Comparison of ENCODE assay signal across 12 cellular contexts in genomic region chr5:76325876-76326491, GRCh38.
DNase-seq lines count a peak whose midpoint lies in the region; ATAC-seq and TF ChIP-seq lines count a peak whose summit lies in the region.
"Had no signal": no experiment of that assay in that cellular context is flagged by ENCODE, and none has a peak within 500 bp of the region (broad histone marks: within the 10 kb centered on the region; RNA-seq: fewer than 3 reads in every experiment).

No MANE protein-coding gene starts in this region.

- no peaks in the 10 kb centered on the region for H3K9me3 ChIP-seq in right lobe of liver
- peaks cover 0 to 3% of the 10 kb centered on the region in 2 donors for H3K9me3 ChIP-seq in transverse colon

- in situ Hi-C loops in transverse colon (cut with MboI; ENCODE audit: low pct_ligation_motif_present in 1 of 4, low pct_unique_long_range_greater_than_20kb in 1 of 4, low sequenced_read_pairs in 3 of 4): no loop called here

- H3K4me1 ChIP-seq in right lobe of liver (no peaks in the 10 kb centered on the region), transverse colon (peaks cover 7 to 19% (median 16%) of the 10 kb centered on the region in 4 donors)

- no peaks in the 10 kb centered on the region for H3K36me3 Mint-ChIP-seq in activated naive CD4-positive, alpha-beta T cell treated with anti-CD3 and anti-CD28 coated beads for 36 hours (ENCODE audit: low read depth)

- no peak overlapping the region for H3K4me3 ChIP-seq in right lobe of liver
- H3K4me3 ChIP-seq in transverse colon: no peak overlapping the region

- peak; percentile 34 for DNase-seq in activated naive CD4-positive, alpha-beta T cell treated with anti-CD3 and anti-CD28 coated beads for 36 hours
- DNase-seq in activated naive CD4-positive, alpha-beta T cell (lab: John Stamatoyannopoulos, UW): no peak
- DNase-seq in activated effector memory CD4-positive, alpha-beta T cell treated with Interleukin-2 at 50 U/mL for 16 hours: peak; percentile 63
- DNase-seq in right lobe of liver (no peak), transverse colon (peak; percentile 59), NCI-H524 treated with DMSO at 0.1 percent for 48 hours (lab: John Stamatoyannopoulos, UW) (no peak)
- DNase-seq: HCEC 1CT, IMR-90, NCI-H446, nucleus accumbens had no signal

- TF ChIP-seq POLR2A in right lobe of liver (IDR thresholded peaks at IDR 0.05) (no peak), transverse colon (IDR thresholded peaks at IDR 0.05) (no peak)

- H3K4me3 Mint-ChIP-seq in activated naive CD4-positive, alpha-beta T cell treated with anti-CD3 and anti-CD28 coated beads for 36 hours: peak overlapping the region; percentile 45

- intact Hi-C loops in activated naive CD4-positive, alpha-beta T cell treated with anti-CD3 and anti-CD28 coated beads for 36 hours (cut with micrococcal nuclease): loop anchor here (2.0 kb wide), 2 partner anchors 55 to 77 kb away; partner anchors contain the start of gene IQGAP2
- intact Hi-C loops in right lobe of liver (cut with DNase I): no loop called here
- intact Hi-C loops in transverse colon (cut with DNase I; ENCODE audit: low total_unique reads): no loop called here

- H3K36me3 ChIP-seq in right lobe of liver (no peaks in the 10 kb centered on the region), transverse colon (no peaks in the 10 kb centered on the region)

- CTCF ChIA-PET in activated naive CD4-positive, alpha-beta T cell treated with anti-CD3 and anti-CD28 coated beads for 36 hours (lab: Charles Lee): interaction anchor here (0.6 to 1.5 kb wide), 5 partner anchors 12 to 465 kb away, joined by 3 to 5 read pairs (median 3); no protein-coding TSS in a partner anchor

- peak overlapping the region; percentile 26 for H3K27ac Mint-ChIP-seq in activated naive CD4-positive, alpha-beta T cell treated with anti-CD3 and anti-CD28 coated beads for 36 hours

- H3K4me1 Mint-ChIP-seq in activated naive CD4-positive, alpha-beta T cell treated with anti-CD3 and anti-CD28 coated beads for 36 hours (ENCODE audit: low read depth): peaks cover 43% of the 10 kb centered on the region

- no peaks in the 10 kb centered on the region for H3K27me3 Mint-ChIP-seq in activated naive CD4-positive, alpha-beta T cell treated with anti-CD3 and anti-CD28 coated beads for 36 hours (ENCODE audit: low read depth)

- peak overlapping the region; percentile 14 to 43 (median 22) for H3K27ac ChIP-seq in right lobe of liver
- H3K27ac ChIP-seq in transverse colon: peak overlapping the region; percentile 34 to 51 (median 42)

- H3K9me3 Mint-ChIP-seq in activated naive CD4-positive, alpha-beta T cell treated with anti-CD3 and anti-CD28 coated beads for 36 hours: peaks cover 12% of the 10 kb centered on the region

- H3K27me3 ChIP-seq in right lobe of liver: no peaks in the 10 kb centered on the region
- H3K27me3 ChIP-seq in transverse colon: no peaks in the 10 kb centered on the region

- TF ChIP-seq CTCF in right lobe of liver (IDR thresholded peaks at IDR 0.05) (no peak), transverse colon (IDR thresholded peaks at IDR 0.05) (no peak)

- WGBS in right lobe of liver (ENCODE audit: insufficient coverage, low coverage, low lambda C conversion rate, missing lambda C conversion rate): 60% methylated on average over 3 of the region's 3 CpGs
- 19 to 50% methylated on average over 2 to 3 of the region's 3 CpGs for WGBS in transverse colon (ENCODE audit: low coverage in 1 of 2), 2 donors

- no peak for TF ChIP-seq EP300 in transverse colon (IDR thresholded peaks at IDR 0.05; ENCODE audit: low read depth)

- peak; percentile 53 to 80 (median 68) for ATAC-seq in right lobe of liver
- ATAC-seq in GM21786 (IDR thresholded peaks at IDR 0.05; ENCODE audit: unreplicated experiment): no peak
- no peak for ATAC-seq in HG02571 (IDR thresholded peaks at IDR 0.05; ENCODE audit: unreplicated experiment)

Comparison
In these comparisons a context has a peak if more than half of its experiments do, and no peak if none do; other contexts are left out.
1. DNase-seq: peak in activated naive CD4-positive, alpha-beta T cell treated with anti-CD3 and anti-CD28 coated beads for 36 hours (single experiment), activated effector memory CD4-positive, alpha-beta T cell treated with Interleukin-2 at 50 U/mL for 16 hours (single experiment) and transverse colon (single experiment); none in activated naive CD4-positive, alpha-beta T cell (0 of 4), right lobe of liver (0 of 3) and NCI-H524 treated with DMSO at 0.1 percent for 48 hours (single experiment).
2. ATAC-seq: peak in right lobe of liver (4 of 4); none in GM21786 (single experiment) and HG02571 (single experiment).